In the genomic region with DNA sequence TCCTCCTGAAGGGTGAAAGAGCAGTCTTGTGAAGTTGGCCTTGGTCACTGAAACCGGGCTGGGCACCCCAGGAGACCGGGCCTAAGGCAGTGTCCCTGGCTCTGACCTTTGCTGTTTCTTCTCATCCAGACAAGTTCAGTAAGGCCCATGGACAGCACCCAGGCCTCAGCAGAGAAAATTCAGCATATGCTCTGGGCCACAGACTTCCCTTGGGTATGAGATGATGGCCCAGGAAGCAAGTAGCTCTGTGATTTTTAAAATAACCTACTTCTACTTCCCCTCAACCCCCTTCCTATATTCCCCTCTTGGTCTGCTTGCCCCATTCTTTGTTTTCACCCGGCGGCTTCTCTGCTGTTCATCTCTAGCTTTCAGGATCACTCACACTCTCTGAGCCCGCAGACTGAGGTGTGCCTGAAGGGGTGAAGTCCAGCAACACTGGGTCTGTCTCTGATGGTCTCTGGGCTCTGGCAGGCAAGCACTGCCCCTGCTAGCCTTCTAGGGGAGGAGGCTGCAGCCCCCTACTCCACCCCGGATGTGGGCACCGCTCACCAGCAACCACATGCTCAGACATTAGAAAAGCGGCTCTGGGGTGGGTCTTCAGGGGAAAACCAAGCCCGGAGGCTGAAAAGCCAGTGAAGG, we compare ENCODE assay signal across 2 cellular contexts.
A peak's percentile ranks its signal among the peaks of the same experiment; 100 is the strongest.
TF ChIP-seq lines count a peak whose summit lies in the region.

No MANE protein-coding gene starts in this region.

TF ChIP-seq in HepG2, 621 proteins besides CTCF, POLR2A, EP300 and RAD21:
- TF ChIP-seq THRA (CRISPR knock-in tag; IDR thresholded peaks at IDR 0.05; ENCODE audit: borderline replicate concordance) (no peak), ZNF768 (CRISPR knock-in tag; IDR thresholded peaks at IDR 0.05) (0 out of 2 replicates have a peak, but pooled peaks have one; percentile 25), ETV6 (CRISPR knock-in tag; conservative IDR thresholded peaks at IDR 0.05) (no peak)

TF ChIP-seq in HEK293T, 16 proteins besides CTCF, POLR2A, EP300 and RAD21 (continued from another document):
- TF ChIP-seq PKNOX1 (IDR thresholded peaks at IDR 0.05), result no peak
- TF ChIP-seq ZNF384 (IDR thresholded peaks at IDR 0.05), result no peak
